ENCODE assay signal across 8 cellular contexts in the genomic region with DNA sequence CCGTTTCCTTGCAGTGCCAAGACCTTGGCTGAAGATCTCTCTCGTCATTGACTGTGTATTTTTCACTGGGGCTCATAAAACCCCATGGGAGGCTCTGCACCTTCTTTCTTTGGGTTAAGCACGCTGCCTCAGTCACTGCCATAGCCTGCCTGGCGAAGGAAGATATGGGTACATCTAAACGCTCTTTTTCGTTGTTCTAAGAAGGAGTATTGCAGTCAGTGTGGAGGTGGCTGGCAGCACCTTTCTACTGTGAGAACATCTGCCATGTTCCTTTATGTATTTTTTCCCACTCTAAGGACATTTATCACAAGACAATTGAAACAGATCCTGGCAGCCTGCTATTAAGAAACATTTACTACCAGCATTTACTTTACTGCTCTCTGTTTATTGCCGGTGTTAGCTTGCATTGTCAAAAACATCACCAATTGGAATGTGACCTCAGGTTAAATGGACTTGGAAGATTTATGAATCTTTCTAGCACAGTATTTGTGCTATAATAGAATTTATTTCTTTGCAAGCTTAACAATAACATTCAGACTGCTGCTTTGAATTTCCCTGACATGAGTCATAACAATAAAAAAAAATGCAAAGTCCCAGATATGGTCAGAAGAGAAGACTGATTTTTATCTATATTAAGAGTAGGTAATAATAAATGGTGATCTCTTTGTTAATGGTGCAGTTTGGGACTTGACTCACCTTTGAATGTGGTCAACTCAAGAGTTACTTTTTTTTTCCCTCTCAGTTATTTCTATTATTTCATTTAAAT.
A peak's percentile ranks its signal among the peaks of the same experiment; 100 is the strongest.
DNase-seq lines count a peak whose midpoint lies in the region; ATAC-seq, FAIRE-seq and TF ChIP-seq lines count a peak whose summit lies in the region.

No MANE protein-coding gene starts in this region.

- no peaks in the 10 kb centered on the region for H3K36me3 ChIP-seq in sigmoid colon

- H3K4me3 ChIP-seq in sigmoid colon, result peak overlapping the region in 1 of 4 donors; percentile 9

- H3K27me3 ChIP-seq in sigmoid colon, result no peaks in the 10 kb centered on the region

- FAIRE-seq in colon (lab: Jason Lieb, UNC), result peak; percentile 21

- 15 to 60% methylated on average over 7 of the region's 7 CpGs for WGBS in sigmoid colon, 2 donors

- intact Hi-C loops in sigmoid colon (cut with DNase I), result no loop called here

- no peaks in the 10 kb centered on the region for H3K9me3 ChIP-seq in sigmoid colon

- H3K27ac ChIP-seq in sigmoid colon, result peak overlapping the region; percentile 62 to 87 (median 72)

- TF ChIP-seq POLR2A in sigmoid colon (IDR thresholded peaks at IDR 0.05), result no peak

- ATAC-seq in GM18868 (IDR thresholded peaks at IDR 0.05; ENCODE audit: unreplicated experiment), result peak; percentile 76

- no peak for DNase-seq in sigmoid colon
- no peak for DNase-seq in cerebellar nuclear complex (lab: John Stamatoyannopoulos, UW)
- DNase-seq in NCI-H82 treated with DMSO at 0.1 percent for 48 hours (lab: John Stamatoyannopoulos, UW; ENCODE audit: unreplicated experiment), result no peak
- no peak for DNase-seq in NCI-H2029 treated with DMSO at 0.1 percent for 48 hours (lab: John Stamatoyannopoulos, UW)
- DNase-seq in activated naive CD4-positive, alpha-beta T cell (lab: John Stamatoyannopoulos, UW), result no peak

- no peak for TF ChIP-seq RAD21 in Ishikawa (IDR thresholded peaks at IDR 0.05; ENCODE audit: low read depth)

- no peak for TF ChIP-seq CTCF in sigmoid colon (IDR thresholded peaks at IDR 0.05)

- TF ChIP-seq EP300 in Ishikawa (IDR thresholded peaks at IDR 0.05; ENCODE audit: borderline replicate concordance) (peak; percentile 72; the same call in 1 of the 2 replicates), sigmoid colon (IDR thresholded peaks at IDR 0.05) (peak in 3 of 4 donors; percentile 65 to 81 (median 79))

- peaks cover 0 to 22% (median 18%) of the 10 kb centered on the region in 4 donors for H3K4me1 ChIP-seq in sigmoid colon

TF ChIP-seq in Ishikawa, 13 proteins besides CTCF, POLR2A, EP300 and RAD21:
- TF ChIP-seq, protein P1, sequence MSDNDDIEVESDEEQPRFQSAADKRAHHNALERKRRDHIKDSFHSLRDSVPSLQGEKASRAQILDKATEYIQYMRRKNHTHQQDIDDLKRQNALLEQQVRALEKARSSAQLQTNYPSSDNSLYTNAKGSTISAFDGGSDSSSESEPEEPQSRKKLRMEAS (IDR thresholded peaks at IDR 0.05), result no peak
- TF ChIP-seq, protein P2, sequence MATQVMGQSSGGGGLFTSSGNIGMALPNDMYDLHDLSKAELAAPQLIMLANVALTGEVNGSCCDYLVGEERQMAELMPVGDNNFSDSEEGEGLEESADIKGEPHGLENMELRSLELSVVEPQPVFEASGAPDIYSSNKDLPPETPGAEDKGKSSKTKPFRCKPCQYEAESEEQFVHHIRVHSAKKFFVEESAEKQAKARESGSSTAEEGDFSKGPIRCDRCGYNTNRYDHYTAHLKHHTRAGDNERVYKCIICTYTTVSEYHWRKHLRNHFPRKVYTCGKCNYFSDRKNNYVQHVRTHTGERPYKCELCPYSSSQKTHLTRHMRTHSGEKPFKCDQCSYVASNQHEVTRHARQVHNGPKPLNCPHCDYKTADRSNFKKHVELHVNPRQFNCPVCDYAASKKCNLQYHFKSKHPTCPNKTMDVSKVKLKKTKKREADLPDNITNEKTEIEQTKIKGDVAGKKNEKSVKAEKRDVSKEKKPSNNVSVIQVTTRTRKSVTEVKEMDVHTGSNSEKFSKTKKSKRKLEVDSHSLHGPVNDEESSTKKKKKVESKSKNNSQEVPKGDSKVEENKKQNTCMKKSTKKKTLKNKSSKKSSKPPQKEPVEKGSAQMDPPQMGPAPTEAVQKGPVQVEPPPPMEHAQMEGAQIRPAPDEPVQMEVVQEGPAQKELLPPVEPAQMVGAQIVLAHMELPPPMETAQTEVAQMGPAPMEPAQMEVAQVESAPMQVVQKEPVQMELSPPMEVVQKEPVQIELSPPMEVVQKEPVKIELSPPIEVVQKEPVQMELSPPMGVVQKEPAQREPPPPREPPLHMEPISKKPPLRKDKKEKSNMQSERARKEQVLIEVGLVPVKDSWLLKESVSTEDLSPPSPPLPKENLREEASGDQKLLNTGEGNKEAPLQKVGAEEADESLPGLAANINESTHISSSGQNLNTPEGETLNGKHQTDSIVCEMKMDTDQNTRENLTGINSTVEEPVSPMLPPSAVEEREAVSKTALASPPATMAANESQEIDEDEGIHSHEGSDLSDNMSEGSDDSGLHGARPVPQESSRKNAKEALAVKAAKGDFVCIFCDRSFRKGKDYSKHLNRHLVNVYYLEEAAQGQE (IDR thresholded peaks at IDR 0.05; ENCODE audit: low read depth), result no peak
- TF ChIP-seq ZBTB7A (IDR thresholded peaks at IDR 0.05; ENCODE audit: low read depth) (no peak), CREB1 (IDR thresholded peaks at IDR 0.05; ENCODE audit: low read depth) (no peak), CEBPB (IDR thresholded peaks at IDR 0.05) (peak; percentile 44; the same call in 1 of the 2 replicates), FOXM1 (IDR thresholded peaks at IDR 0.05; ENCODE audit: borderline replicate concordance, low read depth) (peak; percentile 74), NFIC (IDR thresholded peaks at IDR 0.05) (peak; percentile 45; the same call in 1 of the 2 replicates), TCF12 (IDR thresholded peaks at IDR 0.05; ENCODE audit: low read depth) (peak; percentile 74), TEAD4 (IDR thresholded peaks at IDR 0.05) (peak; percentile 76), TAF1 (IDR thresholded peaks at IDR 0.05; ENCODE audit: low read depth) (no peak), EGR1 (IDR thresholded peaks at IDR 0.05) (no peak), YY1 (IDR thresholded peaks at IDR 0.05; ENCODE audit: low read depth) (no peak)
- TF ChIP-seq, protein P3, sequence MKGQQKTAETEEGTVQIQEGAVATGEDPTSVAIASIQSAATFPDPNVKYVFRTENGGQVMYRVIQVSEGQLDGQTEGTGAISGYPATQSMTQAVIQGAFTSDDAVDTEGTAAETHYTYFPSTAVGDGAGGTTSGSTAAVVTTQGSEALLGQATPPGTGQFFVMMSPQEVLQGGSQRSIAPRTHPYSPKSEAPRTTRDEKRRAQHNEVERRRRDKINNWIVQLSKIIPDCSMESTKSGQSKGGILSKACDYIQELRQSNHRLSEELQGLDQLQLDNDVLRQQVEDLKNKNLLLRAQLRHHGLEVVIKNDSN (IDR thresholded peaks at IDR 0.05), result no peak
